In genomic region chr22:48106715-48107259, GRCh38 we compare ENCODE assay signal across 26 cellular contexts.
"Had no signal": no experiment of that assay in that cellular context is flagged by ENCODE, and none has a peak within 500 bp of the region (broad histone marks: within the 10 kb centered on the region; RNA-seq: fewer than 3 reads in every experiment).

No MANE protein-coding gene starts in this region.

- H3K4me3 Mint-ChIP-seq: activated CD4-positive, alpha-beta T cell treated with anti-CD3 and anti-CD28 coated beads for 36 hours; activated CD8-positive, alpha-beta T cell treated with anti-CD3 and anti-CD28 coated beads for 36 hours; activated naive CD4-positive, alpha-beta T cell treated with anti-CD3 and anti-CD28 coated beads for 36 hours; activated naive CD4-positive, alpha-beta T cell treated with anti-CD3 and anti-CD28 coated beads, Interleukin-2, amount 50 U/mL, for 24 hours; activated naive CD8-positive, alpha-beta T cell treated with anti-CD3 and anti-CD28 coated beads for 36 hours; activated T-cell treated with anti-CD3 and anti-CD28 coated beads, Interleukin-2, amount 50 U/mL, for 4 hours; activated T-helper 17 cell treated with anti-CD3 and anti-CD28 coated beads, Interleukin-2, amount 50 U/mL, for 72 hours; brain had no signal

- H3K36me3 ChIP-seq: ascending aorta, breast epithelium, cardiac muscle cell, colonic mucosa had no signal

- H3K4me1 Mint-ChIP-seq: activated CD4-positive, alpha-beta T cell treated with anti-CD3 and anti-CD28 coated beads for 36 hours; activated naive CD4-positive, alpha-beta T cell treated with anti-CD3 and anti-CD28 coated beads, Interleukin-2, amount 50 U/mL, for 24 hours; activated naive CD8-positive, alpha-beta T cell treated with anti-CD3 and anti-CD28 coated beads for 36 hours; activated T-helper 17 cell treated with anti-CD3 and anti-CD28 coated beads, Interleukin-2, amount 50 U/mL, for 72 hours; brain had no signal

- H3K9me3 Mint-ChIP-seq: activated naive CD4-positive, alpha-beta T cell treated with anti-CD3 and anti-CD28 coated beads, Interleukin-2, amount 50 U/mL, for 24 hours; activated T-helper 17 cell treated with anti-CD3 and anti-CD28 coated beads, Interleukin-2, amount 50 U/mL, for 72 hours had no signal

- FAIRE-seq: endometrium, endothelial cell of umbilical vein had no signal

- H3K4me1 ChIP-seq: ascending aorta, breast epithelium, colonic mucosa had no signal

- H3K4me3 ChIP-seq: ascending aorta, breast epithelium, cardiac muscle cell, colonic mucosa had no signal

- H3K27ac Mint-ChIP-seq: activated CD4-positive, alpha-beta T cell treated with anti-CD3 and anti-CD28 coated beads for 36 hours; activated CD8-positive, alpha-beta T cell treated with anti-CD3 and anti-CD28 coated beads for 36 hours; activated naive CD4-positive, alpha-beta T cell treated with anti-CD3 and anti-CD28 coated beads for 36 hours; activated naive CD4-positive, alpha-beta T cell treated with anti-CD3 and anti-CD28 coated beads, Interleukin-2, amount 50 U/mL, for 24 hours; activated naive CD8-positive, alpha-beta T cell treated with anti-CD3 and anti-CD28 coated beads for 36 hours; activated T-helper 17 cell treated with anti-CD3 and anti-CD28 coated beads, Interleukin-2, amount 50 U/mL, for 72 hours had no signal

- H3K9me3 ChIP-seq: colonic mucosa had no signal

- H3K36me3 Mint-ChIP-seq: activated naive CD4-positive, alpha-beta T cell treated with anti-CD3 and anti-CD28 coated beads, Interleukin-2, amount 50 U/mL, for 24 hours; activated naive CD8-positive, alpha-beta T cell treated with anti-CD3 and anti-CD28 coated beads for 36 hours; brain had no signal

- H3K27ac ChIP-seq: ascending aorta, breast epithelium, cardiac muscle cell, colonic mucosa, epithelial cell of prostate had no signal

- DNase-seq: activated CD4-positive, alpha-beta T cell treated with anti-CD3 and anti-CD28 coated beads for 36 hours; activated CD4-positive, alpha-beta T cell treated with anti-CD3 and anti-CD28 coated beads, Interleukin-2, amount 50 U/mL, for 1 hour; activated CD4-positive, alpha-beta T cell treated with anti-CD3 and anti-CD28 coated beads, Interleukin-2, amount 50 U/mL, for 48 hours; activated CD4-positive, CD25-positive, alpha-beta regulatory T cell; activated CD4-positive, CD25-positive, alpha-beta regulatory T cell treated with anti-CD3 and anti-CD28 coated beads, Interleukin-2, amount 50 U/mL, for 72 hours; activated CD8-positive, alpha-beta memory T cell treated with anti-CD3 and anti-CD28 coated beads for 24 hours; activated CD8-positive, alpha-beta T cell treated with anti-CD3 and anti-CD28 coated beads for 36 hours; activated effector memory CD4-positive, alpha-beta T cell treated with Interleukin-2 at 50 U/mL for 16 hours; activated naive CD4-positive, alpha-beta T cell treated with anti-CD3 and anti-CD28 coated beads for 36 hours; activated naive CD8-positive, alpha-beta T cell treated with anti-CD3 and anti-CD28 coated beads for 36 hours; activated T-cell treated with anti-CD3 and anti-CD28 coated beads, Interleukin-2, amount 50 U/mL, for 4 hours; central memory CD4-positive, alpha-beta T cell; cerebellar nuclear complex; colonic mucosa; effector CD8-positive, alpha-beta T cell; foreskin fibroblast; T-helper 2 cell had no signal

- H3K27me3 ChIP-seq: ascending aorta, cardiac muscle cell, colonic mucosa had no signal
